In genomic region chr12:45611061-45611460, GRCh38 we compare ENCODE assay signal across 16 cellular contexts.
DNase-seq lines count a peak whose midpoint lies in the region; ATAC-seq, FAIRE-seq and TF ChIP-seq lines count a peak whose summit lies in the region.
"Had no signal": no experiment of that assay in that cellular context is flagged by ENCODE, and none has a peak within 500 bp of the region (broad histone marks: within the 10 kb centered on the region; RNA-seq: fewer than 3 reads in every experiment).

No MANE protein-coding gene starts in this region.

- H3K9me3 ChIP-seq in left ventricle myocardium inferior (replicated peaks): peaks cover 3% of the 10 kb centered on the region
- H3K9me3 ChIP-seq in astrocyte (ENCODE audit: insufficient read depth, low read depth, low read length): no peaks in the 10 kb centered on the region
- H3K9me3 ChIP-seq in thoracic aorta: peaks cover 1% of the 10 kb centered on the region

- no peaks in the 10 kb centered on the region for H3K79me2 ChIP-seq in astrocyte (ENCODE audit: insufficient read depth, low read length)

- H3K4me3 Mint-ChIP-seq in astrocyte (ENCODE audit: unreplicated experiment) (no peak overlapping the region), memory B cell (peak overlapping the region; percentile 76)
- H3K4me3 Mint-ChIP-seq: dendritic cell treated with granulocyte-macrophage colony-stimulating factor and Interleukin-4, amounts not matched to agents 40 ng/mL and 50 ng/mL, for 4 days; T-helper 1 cell treated with Interleukin-12 subunit alpha and Interleukin-12 subunit beta and Interleukin-4 antibody, amounts not matched to agents 30 μg/mL and 1 μg/mL, for 36 hours had no signal

- H3K27ac ChIP-seq in left ventricle myocardium inferior (replicated peaks) (no peak overlapping the region), astrocyte (ENCODE audit: low read depth, low read length) (no peak overlapping the region), thoracic aorta (no peak overlapping the region)

- H3K27me3 ChIP-seq in left ventricle myocardium inferior (ENCODE audit: low read depth) (peaks cover 23% of the 10 kb centered on the region), astrocyte (ENCODE audit: insufficient read depth, low read length) (no peaks in the 10 kb centered on the region), thoracic aorta (replicated peaks; ENCODE audit: insufficient read depth) (no peaks in the 10 kb centered on the region)

- H3K36me3 Mint-ChIP-seq in astrocyte (ENCODE audit: low read depth, unreplicated experiment): no peaks in the 10 kb centered on the region
- no peaks in the 10 kb centered on the region for H3K36me3 Mint-ChIP-seq in memory B cell

- H3K36me3 ChIP-seq in left ventricle myocardium inferior: no peaks in the 10 kb centered on the region
- H3K36me3 ChIP-seq in astrocyte (ENCODE audit: insufficient read depth, low read length): no peaks in the 10 kb centered on the region
- no peaks in the 10 kb centered on the region for H3K36me3 ChIP-seq in thoracic aorta

- peak overlapping the region; percentile 28 for H2AFZ ChIP-seq in astrocyte (ENCODE audit: low read depth, low read length)

- H3K4me2 ChIP-seq in astrocyte (ENCODE audit: low read length): peak overlapping the region; percentile 53

- DNase-seq in left ventricle myocardium inferior (no peak), Right ventricle myocardium superior (no peak), astrocyte (ENCODE audit: low read depth) (no peak), memory B cell (ENCODE audit: low spot score in 2 of 2) (no peak), thoracic aorta (ENCODE audit: low spot score) (no peak), NCI-H2107 treated with DMSO at 0.1 percent for 48 hours (lab: John Stamatoyannopoulos, UW; ENCODE audit: unreplicated experiment) (no peak)
- no peak for DNase-seq in activated CD4-positive, CD25-positive, alpha-beta regulatory T cell treated with anti-CD3 and anti-CD28 coated beads, Interleukin-2, amount 50 U/mL, for 72 hours
- DNase-seq: ACHN; activated effector memory CD4-positive, alpha-beta T cell treated with Interleukin-2 at 50 U/mL for 16 hours; EL; GOT3; hippocampal formation; Karpas-422 had no signal

- ATAC-seq in Right ventricle myocardium superior (ENCODE audit: poor library complexity) (no peak), memory B cell (ENCODE audit: low read depth) (peak; percentile 43), thoracic aorta (ENCODE audit: insufficient number of reproducible peaks, low FRiP score, low read depth) (no peak), HG02885 (IDR thresholded peaks at IDR 0.05; ENCODE audit: poor library complexity, unreplicated experiment) (no peak)

- peak overlapping the region; percentile 36 for H3K4me3 ChIP-seq in left ventricle myocardium inferior
- no peak overlapping the region for H3K4me3 ChIP-seq in astrocyte (ENCODE audit: insufficient read depth, low read depth, low read length)
- H3K4me3 ChIP-seq in thoracic aorta: peak overlapping the region; percentile 55

- H3K4me1 ChIP-seq in left ventricle myocardium inferior: no peaks in the 10 kb centered on the region
- peaks cover 9% of the 10 kb centered on the region for H3K4me1 ChIP-seq in astrocyte (ENCODE audit: insufficient read depth, low read length)
- H3K4me1 ChIP-seq in thoracic aorta (ENCODE audit: control insufficient read depth in 1 of 2, low read depth in 2 of 2): no peaks in the 10 kb centered on the region

- H3K27me3 Mint-ChIP-seq in astrocyte (ENCODE audit: low read depth, unreplicated experiment): no peaks in the 10 kb centered on the region
- no peaks in the 10 kb centered on the region for H3K27me3 Mint-ChIP-seq in memory B cell
- H3K27me3 Mint-ChIP-seq: dendritic cell treated with granulocyte-macrophage colony-stimulating factor and Interleukin-4, amounts not matched to agents 40 ng/mL and 50 ng/mL, for 4 days had no signal

- H3K9me3 Mint-ChIP-seq in astrocyte (ENCODE audit: unreplicated experiment) (no peaks in the 10 kb centered on the region), memory B cell (peaks cover 1% of the 10 kb centered on the region)
- H3K9me3 Mint-ChIP-seq: T-helper 1 cell treated with Interleukin-12 subunit alpha and Interleukin-12 subunit beta and Interleukin-4 antibody, amounts not matched to agents 30 μg/mL and 1 μg/mL, for 36 hours had no signal

- H4K20me1 ChIP-seq in astrocyte (ENCODE audit: insufficient read depth, low read length): no peaks in the 10 kb centered on the region

- intact Hi-C loops in left ventricle myocardium inferior (cut with micrococcal nuclease): no loop called here
- intact Hi-C loops in Right ventricle myocardium superior (cut with DNase I): no loop called here

- TF ChIP-seq CTCF in left ventricle myocardium inferior (IDR thresholded peaks at IDR 0.05; ENCODE audit: borderline replicate concordance) (no peak), astrocyte (IDR thresholded peaks at IDR 0.05; ENCODE audit: insufficient read depth, low read depth, low read length) (no peak), thoracic aorta (IDR thresholded peaks at IDR 0.05) (no peak)

- H3K9ac ChIP-seq in astrocyte (ENCODE audit: low read length): no peak overlapping the region

- FAIRE-seq in astrocyte (lab: Jason Lieb, UNC): no peak

- H3K4me1 Mint-ChIP-seq in astrocyte (ENCODE audit: low read depth, unreplicated experiment) (peaks cover 16% of the 10 kb centered on the region), memory B cell (peaks cover 2% of the 10 kb centered on the region)

- H3K27ac Mint-ChIP-seq in astrocyte (ENCODE audit: unreplicated experiment): no peak overlapping the region
- no peak overlapping the region for H3K27ac Mint-ChIP-seq in memory B cell
- H3K27ac Mint-ChIP-seq: dendritic cell treated with granulocyte-macrophage colony-stimulating factor and Interleukin-4, amounts not matched to agents 40 ng/mL and 50 ng/mL, for 4 days; T-helper 1 cell treated with Interleukin-12 subunit alpha and Interleukin-12 subunit beta and Interleukin-4 antibody, amounts not matched to agents 30 μg/mL and 1 μg/mL, for 36 hours had no signal
